Comparison of ENCODE assay signal across 8 cellular contexts in the genomic region with DNA sequence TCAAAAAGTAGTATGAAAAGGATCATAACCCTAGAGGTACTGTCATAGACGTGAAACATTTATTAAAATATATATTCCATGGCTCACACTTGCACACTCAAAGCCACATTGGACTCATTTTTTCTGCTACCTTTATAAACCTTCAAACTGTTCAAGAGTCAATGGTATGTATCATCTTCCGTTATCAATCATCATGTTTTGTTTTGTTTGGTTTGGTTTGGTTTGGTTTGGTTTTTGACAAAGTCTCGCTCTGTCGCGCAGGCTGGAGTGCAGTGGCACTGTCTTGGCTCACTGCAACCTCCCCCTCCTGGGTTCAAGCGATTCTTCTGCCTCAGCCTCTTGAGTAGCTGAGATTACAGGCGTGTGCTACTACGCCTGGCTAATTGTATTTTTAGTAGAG. TPM values are rescaled to one million over a fixed set of nuclear protein-coding genes. Genes with fewer than 3 reads are reported as not detected.
DNase-seq lines count a peak whose midpoint lies in the region; ATAC-seq and TF ChIP-seq lines count a peak whose summit lies in the region.

No MANE protein-coding gene starts in this region.

- POLR2A ChIA-PET in CD4-positive, alpha-beta T cell (lab: Charles Lee), result interaction anchor here (0.6 to 5.4 kb wide), 8 partner anchors 8 to 130 kb away, joined by 3 to 32 read pairs (median 4); a partner anchor contains a TSS
- POLR2A ChIA-PET in PC-3 (lab: Charles Lee; ENCODE audit: unreplicated experiment), result interaction anchor here (0.5 to 0.7 kb wide), 2 partner anchors 335 to 596 kb away, joined by 3 to 8 read pairs; no protein-coding TSS in a partner anchor

- DNase-seq in CD4-positive, alpha-beta T cell, result peak in 6 of 10 experiments; percentile 23 to 55 (median 40)
- DNase-seq in PC-3, result no peak
- DNase-seq in mammary epithelial cell, result no peak
- no peak for DNase-seq in osteocyte (ENCODE audit: extremely low spot score, unreplicated experiment)
- DNase-seq in ACHN, result no peak
- DNase-seq in T-helper 9 cell, result no peak
- no peak for DNase-seq in NCI-H774 (lab: John Stamatoyannopoulos, UW)

- H3K27me3 ChIP-seq in CD4-positive, alpha-beta T cell (ENCODE audit: control insufficient read depth, insufficient read depth, low read length), result no peaks in the 10 kb centered on the region
- H3K27me3 ChIP-seq in PC-3 (ENCODE audit: low read length) (no peaks in the 10 kb centered on the region), mammary epithelial cell (ENCODE audit: insufficient read depth, low read length) (no peaks in the 10 kb centered on the region)

- no peaks in the 10 kb centered on the region for H3K9me3 Mint-ChIP-seq in CD4-positive, alpha-beta T cell
- no peaks in the 10 kb centered on the region for H3K9me3 Mint-ChIP-seq in osteocyte (ENCODE audit: unreplicated experiment)

- in situ Hi-C loops in mammary epithelial cell (cut with MboI; ENCODE audit: low sequenced_read_pairs in 2 of 2) (no loop called here), ACHN (cut with HindIII; ENCODE audit: low pct_ligation_motif_present, low pct_unique_long_range_greater_than_20kb, low sequenced_read_pairs) (no loop called here)

- CTCF ChIA-PET in CD4-positive, alpha-beta T cell (lab: Charles Lee), result interaction anchor here (0.5 to 3.2 kb wide), 3 partner anchors 32 to 456 kb away, joined by 3 to 13 read pairs (median 3); no protein-coding TSS in a partner anchor
- CTCF ChIA-PET in PC-3 (lab: Charles Lee) (no interaction called here), mammary epithelial cell (lab: Charles Lee; ENCODE audit: low non-redundant PET) (no interaction called here)

- H3K36me3 Mint-ChIP-seq in CD4-positive, alpha-beta T cell (ENCODE audit: low read depth), result peaks cover 38% of the 10 kb centered on the region
- H3K36me3 Mint-ChIP-seq in osteocyte (ENCODE audit: unreplicated experiment), result no peaks in the 10 kb centered on the region

- no peaks in the 10 kb centered on the region for H3K9me2 ChIP-seq in PC-3 (replicated peaks; ENCODE audit: low read length)

- H4K20me1 ChIP-seq in PC-3 (ENCODE audit: low read length) (0 out of 2 replicates have a peak, but pooled peaks cover 10% of the 10 kb centered on the region), mammary epithelial cell (ENCODE audit: insufficient read depth, low read length) (no peaks in the 10 kb centered on the region)

- H3F3A ChIP-seq in PC-3 (ENCODE audit: low read length, unreplicated experiment), result no peaks in the 10 kb centered on the region

- intact Hi-C loops in CD4-positive, alpha-beta T cell (cut with DNase I, micrococcal nuclease), result loop anchor here (2.0 to 10.0 kb wide), 4 partner anchors 35 to 133 kb away; a partner anchor contains a TSS
- intact Hi-C loops in PC-3 (cut with micrococcal nuclease) (no loop called here), mammary epithelial cell (cut with micrococcal nuclease) (loop anchor here (2.0 kb wide), 2 partner anchors 27 to 37 kb away; no protein-coding TSS in a partner anchor)

- peaks cover 21% of the 10 kb centered on the region for H3K79me2 ChIP-seq in PC-3 (ENCODE audit: low read length)
- H3K79me2 ChIP-seq in mammary epithelial cell (ENCODE audit: insufficient read depth, low read length), result peaks cover 52% of the 10 kb centered on the region

- peak overlapping the region; percentile 96 for H3K4me3 Mint-ChIP-seq in CD4-positive, alpha-beta T cell
- H3K4me3 Mint-ChIP-seq in osteocyte (ENCODE audit: unreplicated experiment), result peak overlapping the region; percentile 85

- peak overlapping the region; percentile 90 for H3K27ac Mint-ChIP-seq in CD4-positive, alpha-beta T cell
- no peak overlapping the region for H3K27ac Mint-ChIP-seq in osteocyte (ENCODE audit: unreplicated experiment)

- H3K4me3 ChIP-seq in PC-3 (ENCODE audit: low read length), result peak overlapping the region; percentile 88; the same call in 1 of the 2 replicates
- peak overlapping the region in 2 of 3 experiments; percentile 92 to 97 for H3K4me3 ChIP-seq in mammary epithelial cell (replicated peaks in 1 of 3; ENCODE audit: insufficient read depth in 1 of 3, low read depth in 2 of 3, low read length in 3 of 3)

- H3K4me2 ChIP-seq in PC-3 (ENCODE audit: low read length) (peak overlapping the region; percentile 95), mammary epithelial cell (ENCODE audit: insufficient read depth, low read depth, low read length) (peak overlapping the region; percentile 87)

- H3K27ac ChIP-seq in CD4-positive, alpha-beta T cell (ENCODE audit: low read depth, low read length), result peak overlapping the region; percentile 22
- H3K27ac ChIP-seq in PC-3 (ENCODE audit: low read length), result no peak overlapping the region
- peak overlapping the region; percentile 65 for H3K27ac ChIP-seq in mammary epithelial cell (ENCODE audit: insufficient read depth, low read depth, low read length)

- no peak for ATAC-seq in CD4-positive, alpha-beta T cell (ENCODE audit: poor library complexity)
- ATAC-seq in PC-3 (no peak), GM19351 (IDR thresholded peaks at IDR 0.05; ENCODE audit: unreplicated experiment) (no peak)

- BruUV-seq in PC-3 (replicated peaks; lab: Mats Ljungman, UMichigan) (no TSS peak), mammary epithelial cell (replicated peaks; lab: Mats Ljungman, UMichigan) (no TSS peak)

- no peak overlapping the region; the same call in 1 of the 2 replicates for H3K9ac ChIP-seq in PC-3 (ENCODE audit: low read length)
- peak overlapping the region; percentile 26 for H3K9ac ChIP-seq in mammary epithelial cell (ENCODE audit: insufficient read depth, low read length)

- H3K36me3 ChIP-seq in PC-3 (ENCODE audit: low read depth, low read length) (no peaks in the 10 kb centered on the region), mammary epithelial cell (ENCODE audit: insufficient read depth, low read length) (no peaks in the 10 kb centered on the region)

- dilution Hi-C loops in mammary epithelial cell (cut with HindIII; ENCODE audit: low sequenced_read_pairs), result no loop called here

- no peaks in the 10 kb centered on the region for H3K9me3 ChIP-seq in CD4-positive, alpha-beta T cell (ENCODE audit: control insufficient read depth, low read length)
- no peaks in the 10 kb centered on the region for H3K9me3 ChIP-seq in PC-3 (ENCODE audit: low read length)
- H3K9me3 ChIP-seq in mammary epithelial cell (replicated peaks; ENCODE audit: insufficient read depth, low read length), result no peaks in the 10 kb centered on the region

- TF ChIP-seq CTCF in CD4-positive, alpha-beta T cell (IDR thresholded peaks at IDR 0.05), result no peak
- TF ChIP-seq CTCF in PC-3 (conservative IDR thresholded peaks at IDR 0.05; ENCODE audit: low read depth, low read length), result no peak
- TF ChIP-seq CTCF in mammary epithelial cell (conservative IDR thresholded peaks at IDR 0.05 in 1 of 2, IDR thresholded peaks at IDR 0.05 in 1 of 2; ENCODE audit: extremely low read depth in 1 of 2, insufficient read depth in 1 of 2, low read depth in 1 of 2, low read length in 2 of 2), result no peak
- no peak for TF ChIP-seq CTCF in osteocyte (IDR thresholded peaks at IDR 0.05)

- 72% methylated on average over 8 of the region's 8 CpGs for WGBS in mammary epithelial cell (ENCODE audit: low coverage, missing lambda C conversion rate)

- no peak overlapping the region for H2AFZ ChIP-seq in PC-3 (ENCODE audit: low read length)
- H2AFZ ChIP-seq in mammary epithelial cell (ENCODE audit: low read depth, low read length), result no peak overlapping the region

- H3K27me3 Mint-ChIP-seq in CD4-positive, alpha-beta T cell, result no peaks in the 10 kb centered on the region
- H3K27me3 Mint-ChIP-seq in osteocyte (ENCODE audit: unreplicated experiment), result no peaks in the 10 kb centered on the region

- peaks cover 59% of the 10 kb centered on the region for H3K4me1 Mint-ChIP-seq in CD4-positive, alpha-beta T cell (ENCODE audit: low read depth)
- peaks cover 48% of the 10 kb centered on the region for H3K4me1 Mint-ChIP-seq in osteocyte (ENCODE audit: unreplicated experiment)

- H3K4me1 ChIP-seq in PC-3 (ENCODE audit: insufficient read depth, low read length) (peaks cover 20% of the 10 kb centered on the region), mammary epithelial cell (ENCODE audit: insufficient read depth, low read length) (peaks cover 23% of the 10 kb centered on the region)

RNA-seq across cellular contexts. Expression of a gene that starts 1.8 kb away (rescaled TPM):
- total RNA-seq in CD4-positive, alpha-beta T cell, result 10 to 100 TPM; 26.6 to 28.2 TPM
- total RNA-seq in PC-3 (2014; rRNA removed) (2.1 and 7.1 TPM in 2 replicates), mammary epithelial cell (10 to 100 TPM in 1 of 2 donors, 1 to 10 TPM in 1; 5.7 to 16.7 TPM), osteocyte (15.9 and 17.9 TPM in 2 replicates)
- 15.4 TPM for polyA plus RNA-seq in mammary epithelial cell
- 28.5 TPM for polyA minus RNA-seq in mammary epithelial cell

RNA-seq across cellular contexts. Expression of a gene that starts 34.6 kb away (rescaled TPM):
- total RNA-seq in CD4-positive, alpha-beta T cell, result 1 to 10 TPM; 7.2 to 9.2 TPM
- 25.3 and 26.8 TPM in 2 replicates for total RNA-seq in PC-3 (2014; rRNA removed)
- 10 to 100 TPM; 14.3 to 18.9 TPM for total RNA-seq in mammary epithelial cell
- polyA plus RNA-seq in mammary epithelial cell, result 20.4 TPM
- polyA minus RNA-seq in mammary epithelial cell, result 20.4 TPM
- 21.1 and 21.7 TPM in 2 replicates for total RNA-seq in osteocyte

Comparison
In these comparisons a context has a peak if more than half of its experiments do, and no peak if none do; other contexts are left out.
1. DNase-seq: peak in CD4-positive, alpha-beta T cell (6 of 10); none in PC-3 (single experiment), mammary epithelial cell (single experiment), osteocyte (single experiment), ACHN (single experiment), T-helper 9 cell (single experiment) and NCI-H774 (single experiment).